Comparison of ENCODE assay signal across 25 cellular contexts in genomic region chr6:51827580-51827979, GRCh38.
"Had no signal": no experiment of that assay in that cellular context is flagged by ENCODE, and none has a peak within 500 bp of the region (broad histone marks: within the 10 kb centered on the region; RNA-seq: fewer than 3 reads in every experiment).

No MANE protein-coding gene starts in this region.

- H3K27ac ChIP-seq: esophagus squamous epithelium, gastroesophageal sphincter, left ventricle myocardium inferior, pancreas, suprapubic skin, thyroid gland, upper lobe of left lung, uterus had no signal

- FAIRE-seq: keratinocyte, pancreas had no signal

- H3K9me3 Mint-ChIP-seq: nephron had no signal

- H3K27ac Mint-ChIP-seq: immature natural killer cell; nephron; progenitor cell of endocrine pancreas; stimulated activated effector memory CD8-positive, alpha-beta T cell treated with anti-CD3 and anti-CD28 coated beads, Interleukin-12 subunit alpha, Interleukin-12 subunit beta, amount 100 ng/mL, for 72 hours had no signal

- H3K36me3 ChIP-seq: esophagus squamous epithelium, gastroesophageal sphincter, left ventricle myocardium inferior, suprapubic skin, thyroid gland, upper lobe of left lung, uterus had no signal

- ATAC-seq: gastroesophageal sphincter; pancreas; right cardiac atrium; stimulated activated effector memory CD8-positive, alpha-beta T cell treated with anti-CD3 and anti-CD28 coated beads, Interleukin-12 subunit alpha, Interleukin-12 subunit beta, amount 100 ng/mL, for 72 hours; stimulated activated naive CD8-positive, alpha-beta T cell treated with anti-CD3 and anti-CD28 coated beads, Interleukin-15, Interleukin-2, amounts not matched to agents 100 U/mL and 50 U/mL, for 24 hours had no signal

- H3K27me3 ChIP-seq: esophagus squamous epithelium, gastroesophageal sphincter, pancreas, suprapubic skin, thyroid gland, upper lobe of left lung had no signal

- H3K4me2 ChIP-seq: smooth muscle cell had no signal

- H3K4me1 ChIP-seq: esophagus squamous epithelium, gastroesophageal sphincter, left ventricle myocardium inferior, pancreas, suprapubic skin, thyroid gland, upper lobe of left lung, uterus had no signal

- DNase-seq: dermis blood vessel endothelial cell; esophagus squamous epithelium; foreskin fibroblast; glutamatergic neuron; immature natural killer cell; left ventricle myocardium inferior; mesenchymal stem cell; midbrain; occipital lobe; pancreas; right cardiac atrium; stimulated activated CD4-positive, alpha-beta T cell treated with anti-CD3 and anti-CD28 coated beads, Interleukin-4, amount 100 ng/mL, for 1 hour; stimulated activated CD8-positive, alpha-beta memory T cell treated with anti-CD3 and anti-CD28 coated beads, Interleukin-4, amount 100 ng/mL, for 48 hours; stimulated activated naive CD8-positive, alpha-beta T cell treated with anti-CD3 and anti-CD28 coated beads, Interleukin-15, Interleukin-2, amounts not matched to agents 100 U/mL and 50 U/mL, for 24 hours; thyroid gland; upper lobe of left lung; uterus had no signal

- H3K4me3 ChIP-seq: esophagus squamous epithelium, gastroesophageal sphincter, left ventricle myocardium inferior, lung, pancreas, smooth muscle cell, suprapubic skin, thyroid gland, upper lobe of left lung, uterus had no signal

- H3K4me1 Mint-ChIP-seq: immature natural killer cell; nephron; stimulated activated effector memory CD8-positive, alpha-beta T cell treated with anti-CD3 and anti-CD28 coated beads, Interleukin-12 subunit alpha, Interleukin-12 subunit beta, amount 100 ng/mL, for 72 hours had no signal

- H3K36me3 Mint-ChIP-seq: stimulated activated effector memory CD8-positive, alpha-beta T cell treated with anti-CD3 and anti-CD28 coated beads, Interleukin-12 subunit alpha, Interleukin-12 subunit beta, amount 100 ng/mL, for 72 hours had no signal

- H3K4me3 Mint-ChIP-seq: immature natural killer cell; nephron; stimulated activated effector memory CD8-positive, alpha-beta T cell treated with anti-CD3 and anti-CD28 coated beads, Interleukin-12 subunit alpha, Interleukin-12 subunit beta, amount 100 ng/mL, for 72 hours had no signal

- H3K9me3 ChIP-seq: esophagus squamous epithelium, gastroesophageal sphincter, left ventricle myocardium inferior, pancreas, suprapubic skin, thyroid gland, upper lobe of left lung, uterus had no signal
